In genomic region chr5:44885903-44886302, GRCh38 we compare ENCODE assay signal across 10 cellular contexts.
A peak's percentile ranks its signal among the peaks of the same experiment; 100 is the strongest.
DNase-seq lines count a peak whose midpoint lies in the region; ATAC-seq and TF ChIP-seq lines count a peak whose summit lies in the region.
"Had no signal": no experiment of that assay in that cellular context is flagged by ENCODE, and none has a peak within 500 bp of the region (broad histone marks: within the 10 kb centered on the region; RNA-seq: fewer than 3 reads in every experiment).

No MANE protein-coding gene starts in this region.

- CTCF ChIA-PET in A673 (lab: Charles Lee) = no interaction called here

- intact Hi-C loops in activated CD4-positive, alpha-beta T cell treated with anti-CD3 and anti-CD28 coated beads, Interleukin-2, amount 10 ng/mL, durations not matched to agents 24 days and 14 days (cut with micrococcal nuclease) = loop anchor here (1.0 kb wide), 1 partner anchor 11 kb away; no protein-coding TSS in a partner anchor
- intact Hi-C loops in A673 (cut with micrococcal nuclease; ENCODE audit: unreplicated experiment) = no loop called here

- no peak overlapping the region for H3K4me3 ChIP-seq in A673 (ENCODE audit: low read depth, low read length, poor library complexity, severe bottlenecking)

- H3K27me3 ChIP-seq in foreskin keratinocyte (no peaks in the 10 kb centered on the region), A673 (replicated peaks; ENCODE audit: insufficient read depth, low read depth, low read length, poor library complexity) (no peaks in the 10 kb centered on the region)

- H3K36me3 ChIP-seq in A673 (ENCODE audit: insufficient read depth, low read length, poor library complexity, severe bottlenecking) = no peaks in the 10 kb centered on the region

- no peaks in the 10 kb centered on the region for H3K9me3 ChIP-seq in A673 (ENCODE audit: low read depth, low read length, poor library complexity, severe bottlenecking)

- H3K27me3 Mint-ChIP-seq in activated CD4-positive, alpha-beta T cell treated with anti-CD3 and anti-CD28 coated beads, Interleukin-2, amount 10 ng/mL, durations not matched to agents 24 days and 14 days = peaks cover 2% of the 10 kb centered on the region

- H3K4me1 ChIP-seq in foreskin keratinocyte (no peaks in the 10 kb centered on the region), A673 (ENCODE audit: insufficient read depth, low read length, poor library complexity, severe bottlenecking) (no peaks in the 10 kb centered on the region)

- no peak overlapping the region for H3K4me3 Mint-ChIP-seq in activated CD4-positive, alpha-beta T cell treated with anti-CD3 and anti-CD28 coated beads, Interleukin-2, amount 10 ng/mL, durations not matched to agents 24 days and 14 days

- POLR2A ChIA-PET in A673 (lab: Charles Lee; ENCODE audit: low non-redundant PET) = no interaction called here

- no peak for TF ChIP-seq CTCF in foreskin keratinocyte (conservative IDR thresholded peaks at IDR 0.05)
- TF ChIP-seq CTCF in A673 (conservative IDR thresholded peaks at IDR 0.05; ENCODE audit: low read depth, low read length) = no peak

- H3K27ac ChIP-seq in foreskin keratinocyte (peak overlapping the region; percentile 55), A673 (ENCODE audit: low read depth, low read length, poor library complexity, severe bottlenecking) (no peak overlapping the region)

- no peak overlapping the region for H3K27ac Mint-ChIP-seq in activated CD4-positive, alpha-beta T cell treated with anti-CD3 and anti-CD28 coated beads, Interleukin-2, amount 10 ng/mL, durations not matched to agents 24 days and 14 days

- DNase-seq in H4 (ENCODE audit: low spot score) (peak; percentile 56), foreskin keratinocyte (peak; percentile 42 to 71), NCI-H128 (lab: John Stamatoyannopoulos, UW; ENCODE audit: unreplicated experiment) (no peak), A673 (ENCODE audit: low spot score) (no peak)
- DNase-seq in activated CD4-positive, alpha-beta T cell treated with anti-CD3 and anti-CD28 coated beads, Interleukin-2, amount 10 ng/mL, durations not matched to agents 24 days and 14 days = no peak
- DNase-seq in activated CD4-positive, alpha-beta T cell treated with anti-CD3 and anti-CD28 coated beads, Interleukin-2, amount 50 U/mL, for 48 hours = no peak
- DNase-seq: H7; stimulated activated CD4-positive, alpha-beta T cell treated with anti-CD3 and anti-CD28 coated beads, Interleukin-4, amount 100 ng/mL, for 4 hours had no signal

- ATAC-seq in GM18909 (IDR thresholded peaks at IDR 0.05; ENCODE audit: poor library complexity, unreplicated experiment) = peak; percentile 94
- peak; percentile 86 for ATAC-seq in HG03571 (IDR thresholded peaks at IDR 0.05; ENCODE audit: unreplicated experiment)
- ATAC-seq in foreskin keratinocyte = peak; percentile 87

- peaks cover 6% of the 10 kb centered on the region for H3K4me1 Mint-ChIP-seq in activated CD4-positive, alpha-beta T cell treated with anti-CD3 and anti-CD28 coated beads, Interleukin-2, amount 10 ng/mL, durations not matched to agents 24 days and 14 days

- BruUV-seq in A673 (replicated peaks; lab: Mats Ljungman, UMichigan) = no TSS peak

- no peaks in the 10 kb centered on the region for H3K36me3 Mint-ChIP-seq in activated CD4-positive, alpha-beta T cell treated with anti-CD3 and anti-CD28 coated beads, Interleukin-2, amount 10 ng/mL, durations not matched to agents 24 days and 14 days (ENCODE audit: low read depth)

- H3K9me3 Mint-ChIP-seq in activated CD4-positive, alpha-beta T cell treated with anti-CD3 and anti-CD28 coated beads, Interleukin-2, amount 10 ng/mL, durations not matched to agents 24 days and 14 days = peaks cover 18% of the 10 kb centered on the region

Comparison
In these comparisons a context has a peak if more than half of its experiments do, and no peak if none do; other contexts are left out.
1. DNase-seq: peak in H4 (single experiment) and foreskin keratinocyte (2 of 2); none in activated CD4-positive, alpha-beta T cell treated with anti-CD3 and anti-CD28 coated beads, Interleukin-2, amount 10 ng/mL, durations not matched to agents 24 days and 14 days (single experiment), activated CD4-positive, alpha-beta T cell treated with anti-CD3 and anti-CD28 coated beads, Interleukin-2, amount 50 U/mL, for 48 hours (0 of 2), NCI-H128 (single experiment) and A673 (single experiment).
2. Peak in every context shown above with its lines, with median percentiles within 50 percentile points of each other: ATAC-seq.